Comparison of ENCODE assay signal across 12 cellular contexts in genomic region chr2:200377774-200378336, GRCh38.
A peak's percentile ranks its signal among the peaks of the same experiment; 100 is the strongest.
DNase-seq lines count a peak whose midpoint lies in the region; ATAC-seq and TF ChIP-seq lines count a peak whose summit lies in the region.
"Had no signal": no experiment of that assay in that cellular context is flagged by ENCODE, and none has a peak within 500 bp of the region (broad histone marks: within the 10 kb centered on the region; RNA-seq: fewer than 3 reads in every experiment).

No MANE protein-coding gene starts in this region.

- H3K27ac ChIP-seq in angular gyrus (ENCODE audit: low read depth, low read length), result peak overlapping the region; percentile 31
- peak overlapping the region; percentile 75 to 86 for H3K27ac ChIP-seq in thoracic aorta

- TF ChIP-seq CTCF in thoracic aorta (IDR thresholded peaks at IDR 0.05), result no peak

- no peaks in the 10 kb centered on the region for H3K9me3 ChIP-seq in thoracic aorta

- no peaks in the 10 kb centered on the region for H3K36me3 ChIP-seq in thoracic aorta

- H3K27me3 ChIP-seq in thoracic aorta (replicated peaks; ENCODE audit: insufficient read depth), result no peaks in the 10 kb centered on the region

- H3K4me1 ChIP-seq in thoracic aorta (ENCODE audit: control insufficient read depth in 1 of 2, low read depth in 2 of 2), result peaks cover 26 to 74% of the 10 kb centered on the region in 2 donors

- H3K4me3 ChIP-seq in thoracic aorta, result peak overlapping the region; percentile 49
- H3K4me3 ChIP-seq: GM12878 had no signal

- peak; percentile 22 for ATAC-seq in left lobe of liver
- ATAC-seq in thoracic aorta (ENCODE audit: insufficient number of reproducible peaks, low FRiP score, low read depth), result no peak
- no peak for ATAC-seq in GM21529 (IDR thresholded peaks at IDR 0.05; ENCODE audit: unreplicated experiment)
- ATAC-seq: esophagus mucosa; GM12878; naive thymus-derived CD8-positive, alpha-beta T cell had no signal

- peak; percentile 3 for DNase-seq in NCI-H146 (lab: John Stamatoyannopoulos, UW)
- no peak for DNase-seq in NCI-H146 treated with DMSO at 0.1 percent for 48 hours (lab: John Stamatoyannopoulos, UW; ENCODE audit: unreplicated experiment)
- DNase-seq in left lobe of liver (ENCODE audit: low spot score), result no peak
- no peak for DNase-seq in thoracic aorta (ENCODE audit: low spot score)
- no peak for DNase-seq in stimulated activated CD4-positive, alpha-beta T cell treated with anti-CD3 and anti-CD28 coated beads, Interleukin-4, amount 100 ng/mL, for 4 hours
- no peak for DNase-seq in cerebellar nuclear complex (lab: John Stamatoyannopoulos, UW)
- DNase-seq: activated T-cell treated with anti-CD3 and anti-CD28 coated beads, Interleukin-2, amount 50 U/mL, for 24 hours; naive thymus-derived CD8-positive, alpha-beta T cell had no signal
